ENCODE assay signal across 8 cellular contexts in the genomic region with DNA sequence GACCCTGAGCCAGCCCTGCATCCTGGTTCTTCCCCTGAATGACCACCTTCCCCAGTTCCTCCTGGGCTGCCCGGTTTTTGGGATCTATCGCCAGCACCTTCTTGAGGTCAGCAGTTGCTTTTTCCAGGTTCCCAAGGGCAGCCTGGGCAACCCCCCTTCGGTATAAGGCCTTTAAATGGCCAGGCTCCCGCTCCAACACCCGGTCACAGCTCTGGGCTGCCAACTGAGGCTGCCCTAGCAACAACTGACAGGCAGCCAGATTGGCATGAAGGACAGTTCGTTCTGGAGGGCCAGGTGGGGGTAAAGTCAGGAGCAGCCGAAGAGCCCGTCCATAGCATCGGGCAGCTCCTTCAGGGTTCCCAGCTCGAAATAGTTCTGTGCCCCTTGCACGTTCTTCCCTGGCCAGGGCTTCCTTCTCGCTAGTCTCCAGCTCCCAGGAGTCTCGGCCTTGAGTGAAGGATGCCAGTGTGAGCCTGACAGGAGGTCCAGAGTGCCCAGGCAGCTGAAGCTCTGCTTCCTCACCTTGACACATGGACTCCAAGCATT. TPM values are rescaled to one million over a fixed set of nuclear protein-coding genes. Genes with fewer than 3 reads are reported as not detected.
DNase-seq lines count a peak whose midpoint lies in the region; ATAC-seq lines count a peak whose summit lies in the region.

No MANE protein-coding gene starts in this region.

- peaks cover 28% of the 10 kb centered on the region for H3K4me1 Mint-ChIP-seq in activated naive CD8-positive, alpha-beta T cell treated with anti-CD3 and anti-CD28 coated beads for 36 hours
- H3K4me1 Mint-ChIP-seq in stimulated activated naive B cell treated with anti-CD40 and anti-IgM and Interleukin-4, amounts not matched to agents 10 μg/mL and 1 μg/mL and 100 μg/mL, for 72 hours = peaks cover 24 to 58% of the 10 kb centered on the region in 2 donors

- no peak for ATAC-seq in stimulated activated naive B cell treated with anti-CD40 and anti-IgM and Interleukin-4, amounts not matched to agents 10 μg/mL and 1 μg/mL and 100 μg/mL, for 72 hours (replicated peaks)

- H3K9me3 Mint-ChIP-seq in activated naive CD8-positive, alpha-beta T cell treated with anti-CD3 and anti-CD28 coated beads for 36 hours = no peaks in the 10 kb centered on the region
- H3K9me3 Mint-ChIP-seq in stimulated activated naive B cell treated with anti-CD40 and anti-IgM and Interleukin-4, amounts not matched to agents 10 μg/mL and 1 μg/mL and 100 μg/mL, for 72 hours = no peaks in the 10 kb centered on the region

- H3K4me3 Mint-ChIP-seq in activated naive CD8-positive, alpha-beta T cell treated with anti-CD3 and anti-CD28 coated beads for 36 hours = peak overlapping the region; percentile 99
- H3K4me3 Mint-ChIP-seq in stimulated activated naive B cell treated with anti-CD40 and anti-IgM and Interleukin-4, amounts not matched to agents 10 μg/mL and 1 μg/mL and 100 μg/mL, for 72 hours = peak overlapping the region; percentile 98 to 99

- peak overlapping the region; percentile 96 for H3K27ac Mint-ChIP-seq in activated naive CD8-positive, alpha-beta T cell treated with anti-CD3 and anti-CD28 coated beads for 36 hours
- peak overlapping the region; percentile 99 for H3K27ac Mint-ChIP-seq in stimulated activated naive B cell treated with anti-CD40 and anti-IgM and Interleukin-4, amounts not matched to agents 10 μg/mL and 1 μg/mL and 100 μg/mL, for 72 hours

- H3K27me3 Mint-ChIP-seq in activated naive CD8-positive, alpha-beta T cell treated with anti-CD3 and anti-CD28 coated beads for 36 hours = no peaks in the 10 kb centered on the region
- H3K27me3 Mint-ChIP-seq in stimulated activated naive B cell treated with anti-CD40 and anti-IgM and Interleukin-4, amounts not matched to agents 10 μg/mL and 1 μg/mL and 100 μg/mL, for 72 hours = peaks cover under 1 to 5% of the 10 kb centered on the region in 2 donors

- peak; percentile 53 for DNase-seq in DMS 273 (lab: John Stamatoyannopoulos, UW; ENCODE audit: unreplicated experiment)
- no peak for DNase-seq in DMS 273 treated with DMSO at 0.1 percent for 48 hours (lab: John Stamatoyannopoulos, UW)
- DNase-seq in activated naive CD8-positive, alpha-beta T cell treated with anti-CD3 and anti-CD28 coated beads for 36 hours = no peak
- DNase-seq in islet precursor cell = peak; percentile 50
- DNase-seq in stimulated activated naive B cell treated with anti-CD40 and anti-IgM and Interleukin-4, amounts not matched to agents 10 μg/mL and 1 μg/mL and 100 μg/mL, for 72 hours = no peak
- no peak for DNase-seq in AG08395 (ENCODE audit: low spot score)
- no peak for DNase-seq in NCI-H748 treated with DMSO at 0.1 percent for 48 hours (lab: John Stamatoyannopoulos, UW)
- no peak for DNase-seq in NCI-H187 treated with DMSO at 0.1 percent for 48 hours (lab: John Stamatoyannopoulos, UW)

- H3K36me3 Mint-ChIP-seq in activated naive CD8-positive, alpha-beta T cell treated with anti-CD3 and anti-CD28 coated beads for 36 hours = peaks cover 2% of the 10 kb centered on the region
- H3K36me3 Mint-ChIP-seq in stimulated activated naive B cell treated with anti-CD40 and anti-IgM and Interleukin-4, amounts not matched to agents 10 μg/mL and 1 μg/mL and 100 μg/mL, for 72 hours = peaks cover 22 to 26% of the 10 kb centered on the region in 2 donors

RNA-seq across cellular contexts. Expression of a gene that starts 0.8 kb away (rescaled TPM):
- 10 to 100 TPM; 50.4 to 53.5 TPM for total RNA-seq in activated naive CD8-positive, alpha-beta T cell treated with anti-CD3 and anti-CD28 coated beads for 36 hours

RNA-seq across cellular contexts. Expression of a gene that starts 1.3 kb away (rescaled TPM):
- total RNA-seq in activated naive CD8-positive, alpha-beta T cell treated with anti-CD3 and anti-CD28 coated beads for 36 hours = 1 to 10 TPM; 5.8 to 6.8 TPM

RNA-seq across cellular contexts. Expression of a gene that starts 19.7 kb away (rescaled TPM):
- total RNA-seq in activated naive CD8-positive, alpha-beta T cell treated with anti-CD3 and anti-CD28 coated beads for 36 hours = 1 to 10 TPM in 1 of 2 experiments, under 1 TPM in 1; 0.43 to 1.2 TPM

RNA-seq across cellular contexts. Expression of a gene that starts 22.9 kb away (rescaled TPM):
- total RNA-seq in activated naive CD8-positive, alpha-beta T cell treated with anti-CD3 and anti-CD28 coated beads for 36 hours = 1 to 10 TPM; 1.4 to 1.5 TPM

RNA-seq across cellular contexts. Expression of a gene that starts 25.1 kb away (rescaled TPM):
- 10 to 100 TPM; 19.5 to 24.4 TPM for total RNA-seq in activated naive CD8-positive, alpha-beta T cell treated with anti-CD3 and anti-CD28 coated beads for 36 hours

Comparison
In these comparisons a context has a peak if more than half of its experiments do, and no peak if none do; other contexts are left out.
1. DNase-seq: peak in DMS 273 (single experiment) and islet precursor cell (single experiment); none in DMS 273 treated with DMSO at 0.1 percent for 48 hours (single experiment), activated naive CD8-positive, alpha-beta T cell treated with anti-CD3 and anti-CD28 coated beads for 36 hours (single experiment), stimulated activated naive B cell treated with anti-CD40 and anti-IgM and Interleukin-4, amounts not matched to agents 10 μg/mL and 1 μg/mL and 100 μg/mL, for 72 hours (single experiment), AG08395 (single experiment), NCI-H748 treated with DMSO at 0.1 percent for 48 hours (single experiment) and NCI-H187 treated with DMSO at 0.1 percent for 48 hours (single experiment).